In the genomic region with DNA sequence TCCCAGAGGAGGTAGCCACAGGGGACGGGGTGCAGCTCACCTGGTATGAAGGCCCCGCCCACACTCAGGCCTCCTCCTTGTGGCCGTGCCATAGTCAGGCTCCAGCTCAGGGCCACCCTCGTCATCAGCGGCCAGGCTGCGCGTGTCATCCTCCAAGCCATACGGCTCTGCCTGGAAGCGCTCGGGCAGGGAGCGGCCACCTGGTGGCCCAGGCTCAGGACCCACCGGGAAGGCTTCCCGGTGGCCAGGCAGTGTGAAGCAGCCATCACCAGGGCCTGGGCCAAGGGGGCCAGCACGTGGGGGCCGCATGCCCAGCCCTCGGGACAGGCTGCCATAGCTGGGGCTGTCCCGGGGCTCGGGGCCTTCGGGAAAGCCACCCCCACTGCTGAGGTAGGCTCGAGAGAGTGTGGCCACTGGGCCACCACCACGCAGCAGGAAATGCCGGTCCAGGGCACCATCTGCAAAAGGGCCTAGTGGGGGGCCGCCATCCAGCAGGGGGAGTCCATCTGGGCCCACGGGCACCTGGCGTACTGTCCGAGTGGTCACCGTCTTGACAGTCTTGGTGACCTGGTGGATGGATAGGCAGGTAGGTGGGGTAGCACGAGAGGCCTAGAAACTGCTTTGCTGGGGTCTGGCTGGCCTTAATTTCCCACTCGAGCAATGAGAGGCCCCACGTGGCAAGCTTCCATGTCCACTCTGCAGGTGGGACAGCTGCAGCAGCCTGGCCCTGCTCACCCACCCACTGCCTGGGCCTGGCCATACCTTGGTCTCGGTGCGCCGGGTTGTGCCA, we compare ENCODE assay signal across 23 cellular contexts. TPM values are rescaled to one million over a fixed set of nuclear protein-coding genes. Genes with fewer than 3 reads are reported as not detected.
DNase-seq lines count a peak whose midpoint lies in the region; ATAC-seq and TF ChIP-seq lines count a peak whose summit lies in the region.
"Had no signal": no experiment of that assay in that cellular context is flagged by ENCODE, and none has a peak within 500 bp of the region (broad histone marks: within the 10 kb centered on the region; RNA-seq: fewer than 3 reads in every experiment).

No MANE protein-coding gene starts in this region.

- peaks cover 16% of the 10 kb centered on the region for H3K4me1 Mint-ChIP-seq in HFFc6 (ENCODE audit: low read depth)

- no CpG with 5 or more reads among the region's 33 CpGs for WGBS in right lobe of liver (ENCODE audit: insufficient coverage, low coverage, low lambda C conversion rate, missing lambda C conversion rate)

- TF ChIP-seq CTCF in BE2C (IDR thresholded peaks at IDR 0.05; ENCODE audit: low read depth, low read length), result no peak
- peak; percentile 31 for TF ChIP-seq CTCF in HFFc6 (IDR thresholded peaks at IDR 0.05)
- TF ChIP-seq CTCF in right lobe of liver (IDR thresholded peaks at IDR 0.05), result no peak

- H3K9ac ChIP-seq in skeletal muscle tissue (ENCODE audit: low read depth in 1 of 3, low read length in 3 of 3), result peak overlapping the region in 2 of 3 donors; percentile 53 to 94

- H3K4me3 Mint-ChIP-seq in HFFc6, result no peak overlapping the region
- H3K4me3 Mint-ChIP-seq: CD4-positive, alpha-beta memory T cell had no signal

- H3K27ac ChIP-seq in right lobe of liver (no peak overlapping the region), skeletal muscle tissue (ENCODE audit: low read depth, low read length) (peak overlapping the region; percentile 98)
- H3K27ac ChIP-seq: A549, SK-N-MC had no signal

- intact Hi-C loops in right lobe of liver (cut with DNase I), result no loop called here

- DNase-seq in BE2C (peak; percentile 20), HFFc6 (no peak), right lobe of liver (peak in 2 of 3 donors; percentile 19 to 51), DMS 273 (lab: John Stamatoyannopoulos, UW; ENCODE audit: unreplicated experiment) (no peak), NCI-H82 (lab: John Stamatoyannopoulos, UW) (no peak)
- DNase-seq: AML-193; C1 segment of cervical spinal cord; CD4-positive, alpha-beta memory T cell; COR-L47; KBM-7; MV-4-11; NCI-H1105; NCI-H1436 treated with DMSO at 0.1 percent for 48 hours; NCI-H187 treated with DMSO at 0.1 percent for 48 hours; NCI-H446; NCI-H524 treated with DMSO at 0.1 percent for 48 hours; RPMI8226; SIG-M5 had no signal

- H3K36me3 Mint-ChIP-seq in HFFc6 (ENCODE audit: low read depth), result no peaks in the 10 kb centered on the region
- H3K36me3 Mint-ChIP-seq: CD4-positive, alpha-beta memory T cell had no signal

- H3K4me3 ChIP-seq in BE2C (ENCODE audit: low read depth, low read length) (no peak overlapping the region), right lobe of liver (no peak overlapping the region), skeletal muscle tissue (ENCODE audit: low read length in 3 of 3) (no peak overlapping the region)
- H3K4me3 ChIP-seq: A549, SK-N-MC had no signal

- peaks cover 4% of the 10 kb centered on the region; the same call in 1 of the 2 replicates for H3K27me3 Mint-ChIP-seq in HFFc6 (ENCODE audit: insufficient read depth)

- H3K9me3 Mint-ChIP-seq in HFFc6, result no peaks in the 10 kb centered on the region

- no peak for TF ChIP-seq POLR2A in right lobe of liver (IDR thresholded peaks at IDR 0.05)

- H3K9me3 ChIP-seq in BE2C (no peaks in the 10 kb centered on the region), right lobe of liver (no peaks in the 10 kb centered on the region), skeletal muscle tissue (ENCODE audit: control insufficient read depth in 3 of 3, low read length in 3 of 3) (no peaks in the 10 kb centered on the region)
- H3K9me3 ChIP-seq: A549 had no signal

- H3K36me3 ChIP-seq in BE2C (peaks cover 83% of the 10 kb centered on the region), right lobe of liver (no peaks in the 10 kb centered on the region), skeletal muscle tissue (ENCODE audit: control insufficient read depth in 3 of 3, insufficient read depth in 3 of 3, low read length in 3 of 3) (peaks cover 28 to 50% (median 44%) of the 10 kb centered on the region in 3 donors)

- H3K4me1 ChIP-seq in BE2C, result peaks cover 29% of the 10 kb centered on the region
- H3K4me1 ChIP-seq in right lobe of liver, result peaks cover 0 to 6% (median 2%) of the 10 kb centered on the region in 4 donors
- peaks cover 52 to 64% (median 62%) of the 10 kb centered on the region in 3 donors for H3K4me1 ChIP-seq in skeletal muscle tissue (ENCODE audit: control insufficient read depth in 3 of 3, insufficient read depth in 3 of 3, low read length in 3 of 3)

- H3K27ac Mint-ChIP-seq in HFFc6, result no peak overlapping the region

- H3K27me3 ChIP-seq in BE2C, result no peaks in the 10 kb centered on the region
- H3K27me3 ChIP-seq in right lobe of liver, result no peaks in the 10 kb centered on the region
- no peaks in the 10 kb centered on the region for H3K27me3 ChIP-seq in skeletal muscle tissue (ENCODE audit: control insufficient read depth in 3 of 3, insufficient read depth in 3 of 3, low read length in 3 of 3)

- ATAC-seq in right lobe of liver, result no peak
- ATAC-seq in GM21515 (IDR thresholded peaks at IDR 0.05; ENCODE audit: unreplicated experiment), result no peak
- ATAC-seq: A549, HCT116 had no signal

RNA-seq across cellular contexts. Expression of a gene that starts 35.3 kb away (rescaled TPM):
- polyA plus RNA-seq in BE2C (2012; ENCODE audit: insufficient read depth, insufficient read length, low read depth), result 335 TPM
- 1 to 10 TPM; 1.5 to 3.3 (median 2.0) TPM for total RNA-seq in HFFc6 (2021; fragmentation: NEBNext Ultra II Directional; extraction: Animal tissue kit (Norgen Biotek cat#: 25700))
- total RNA-seq in right lobe of liver, result 10 to 100 TPM; 11.5 to 40.9 (median 20.7) TPM
- total RNA-seq in skeletal muscle tissue, result 49.6 TPM

RNA-seq across cellular contexts. Expression of a gene that starts 39.5 kb away (rescaled TPM):
- 8.0 TPM for polyA plus RNA-seq in BE2C (2012; ENCODE audit: insufficient read depth, insufficient read length, low read depth)
- 10 to 100 TPM; 28.5 to 38.0 (median 34.9) TPM for total RNA-seq in HFFc6 (2021; fragmentation: NEBNext Ultra II Directional; extraction: Animal tissue kit (Norgen Biotek cat#: 25700))
- total RNA-seq in right lobe of liver (10 to 100 TPM; 11.0 to 27.0 (median 15.5) TPM), skeletal muscle tissue (13.6 TPM)

RNA-seq across cellular contexts. Expression of a gene that starts 39.7 kb away (rescaled TPM):
- 46.2 TPM for polyA plus RNA-seq in BE2C (2012; ENCODE audit: insufficient read depth, insufficient read length, low read depth)
- total RNA-seq in HFFc6 (2021; fragmentation: NEBNext Ultra II Directional; extraction: Animal tissue kit (Norgen Biotek cat#: 25700)), result 10 to 100 TPM; 24.8 to 30.6 (median 28.3) TPM
- total RNA-seq in right lobe of liver (10 to 100 TPM; 35.9 to 47.8 (median 44.3) TPM), skeletal muscle tissue (13.6 TPM)

RNA-seq across cellular contexts. Expression of a gene that starts 39.8 kb away (rescaled TPM):
- polyA plus RNA-seq in BE2C (2012; ENCODE audit: insufficient read depth, insufficient read length, low read depth), result 286 TPM
- total RNA-seq in HFFc6 (2021; fragmentation: NEBNext Ultra II Directional; extraction: Animal tissue kit (Norgen Biotek cat#: 25700)), result 100 to 1,000 TPM; 215 to 306 (median 234) TPM
- total RNA-seq in right lobe of liver (100 to 1,000 TPM; 144 to 270 (median 200) TPM), skeletal muscle tissue (25.6 TPM)

Comparison
In these comparisons a context has a peak if more than half of its experiments do, and no peak if none do; other contexts are left out.
1. DNase-seq: peak in BE2C (single experiment) and right lobe of liver (2 of 3); none in HFFc6 (single experiment), DMS 273 (single experiment) and NCI-H82 (single experiment).